In the genomic region with DNA sequence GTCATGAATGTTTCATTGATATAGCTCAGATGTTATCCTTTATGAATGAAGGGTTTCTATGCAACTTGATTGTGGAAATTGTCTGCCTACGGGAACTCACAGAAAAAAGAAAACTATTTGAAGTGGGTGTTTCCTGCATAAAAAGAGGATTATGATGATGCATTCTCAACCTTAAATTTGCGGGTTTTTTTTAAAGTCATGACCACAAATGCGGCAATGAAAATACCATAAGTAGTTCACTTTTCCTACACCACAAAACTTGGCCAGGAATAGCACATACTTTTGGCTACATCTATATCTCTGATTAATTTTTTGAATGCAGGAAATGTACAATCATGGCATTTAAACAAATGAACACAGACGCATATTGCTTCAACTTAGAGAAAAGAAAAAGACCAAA, we compare ENCODE assay signal across 19 cellular contexts.
DNase-seq lines count a peak whose midpoint lies in the region; TF ChIP-seq lines count a peak whose summit lies in the region.
"Had no signal": no experiment of that assay in that cellular context is flagged by ENCODE, and none has a peak within 500 bp of the region (broad histone marks: within the 10 kb centered on the region; RNA-seq: fewer than 3 reads in every experiment).

No MANE protein-coding gene starts in this region.

- no peaks in the 10 kb centered on the region for H4K20me1 ChIP-seq in fibroblast of lung (ENCODE audit: control insufficient read depth, extremely low read depth, insufficient read depth, low read length)
- H4K20me1 ChIP-seq: BLaER1 had no signal

- POLR2A ChIA-PET in A673 (lab: Charles Lee; ENCODE audit: low non-redundant PET): no interaction called here

- no peak overlapping the region for H3K4me2 ChIP-seq in fibroblast of lung (ENCODE audit: extremely low read depth, insufficient read depth, low read length)
- H3K4me2 ChIP-seq: BLaER1 had no signal

- H3K4me3 ChIP-seq in A673 (ENCODE audit: low read depth, low read length, poor library complexity, severe bottlenecking) (no peak overlapping the region), adipocyte (ENCODE audit: low read length) (no peak overlapping the region), fibroblast of lung (replicated peaks in 1 of 4; ENCODE audit: control extremely low read depth in 1 of 4, insufficient read depth in 1 of 4, low read depth in 3 of 4, low read length in 4 of 4) (no peak overlapping the region)
- H3K4me3 ChIP-seq: BLaER1, SJSA1 had no signal

- TF ChIP-seq CTCF in A673 (conservative IDR thresholded peaks at IDR 0.05; ENCODE audit: low read depth, low read length) (no peak), fibroblast of lung (conservative IDR thresholded peaks at IDR 0.05 in 1 of 2, IDR thresholded peaks at IDR 0.05 in 1 of 2; ENCODE audit: low read depth in 1 of 2, low read length in 2 of 2) (no peak)

- H3K9ac ChIP-seq in adipocyte (ENCODE audit: low read length) (no peak overlapping the region), fibroblast of lung (ENCODE audit: insufficient read depth, low read length) (no peak overlapping the region)
- H3K9ac ChIP-seq: BLaER1 had no signal

- H3K4me1 ChIP-seq in A673 (ENCODE audit: insufficient read depth, low read length, poor library complexity, severe bottlenecking) (no peaks in the 10 kb centered on the region), adipocyte (ENCODE audit: control insufficient read depth, insufficient read depth, low read length) (no peaks in the 10 kb centered on the region), fibroblast of lung (ENCODE audit: control insufficient read depth, extremely low read depth, insufficient read depth, low read length) (no peaks in the 10 kb centered on the region)
- H3K4me1 ChIP-seq: BLaER1, SJSA1 had no signal

- H3K27ac ChIP-seq in A673 (ENCODE audit: low read depth, low read length, poor library complexity, severe bottlenecking) (no peak overlapping the region), fibroblast of lung (ENCODE audit: insufficient read depth, low read length) (no peak overlapping the region)
- H3K27ac ChIP-seq: 22Rv1, BLaER1, SJSA1 had no signal

- H3K79me2 ChIP-seq in fibroblast of lung (ENCODE audit: control insufficient read depth, insufficient read depth, low read length): no peaks in the 10 kb centered on the region

- BruUV-seq in A673 (replicated peaks; lab: Mats Ljungman, UMichigan): no TSS peak

- DNase-seq in A673 (ENCODE audit: low spot score) (peak; percentile 6), MV-4-11 (lab: John Stamatoyannopoulos, UW) (peak; percentile 38), adipocyte (ENCODE audit: low read depth) (peak; percentile 54), fibroblast of lung (ENCODE audit: low read depth in 2 of 2) (peak; percentile 6 to 61), retina (no peak), OCI-M1 (lab: John Stamatoyannopoulos, UW) (no peak), activated gamma-delta T cell (lab: John Stamatoyannopoulos, UW) (no peak)
- DNase-seq in activated effector memory CD4-positive, alpha-beta T cell treated with Interleukin-2 at 50 U/mL for 16 hours: no peak
- DNase-seq: Calu3; CD4-positive, alpha-beta memory T cell; EL; H7; KG1; NCI-H1417 treated with DMSO at 0.1 percent for 48 hours; NCI-H1930; NCI-H526 had no signal

- no peak overlapping the region for H2AFZ ChIP-seq in fibroblast of lung (ENCODE audit: low read length)

- intact Hi-C loops in A673 (cut with micrococcal nuclease; ENCODE audit: unreplicated experiment): no loop called here

- H3K36me3 ChIP-seq in A673 (ENCODE audit: insufficient read depth, low read length, poor library complexity, severe bottlenecking) (no peaks in the 10 kb centered on the region), adipocyte (ENCODE audit: control insufficient read depth, insufficient read depth, low read length, severe bottlenecking) (no peaks in the 10 kb centered on the region), fibroblast of lung (ENCODE audit: control insufficient read depth, insufficient read depth, low read length) (no peaks in the 10 kb centered on the region)
- H3K36me3 ChIP-seq: BLaER1, SJSA1 had no signal

- CTCF ChIA-PET in A673 (lab: Charles Lee): no interaction called here

- H3K9me3 ChIP-seq in A673 (ENCODE audit: low read depth, low read length, poor library complexity, severe bottlenecking) (no peaks in the 10 kb centered on the region), adipocyte (ENCODE audit: control insufficient read depth, low read length) (no peaks in the 10 kb centered on the region), fibroblast of lung (ENCODE audit: control insufficient read depth, insufficient read depth, low read depth, low read length) (no peaks in the 10 kb centered on the region)
- H3K9me3 ChIP-seq: BLaER1 had no signal

- H3K27me3 ChIP-seq in A673 (replicated peaks; ENCODE audit: insufficient read depth, low read depth, low read length, poor library complexity) (no peaks in the 10 kb centered on the region), adipocyte (replicated peaks; ENCODE audit: control insufficient read depth, insufficient read depth, low read length) (no peaks in the 10 kb centered on the region), fibroblast of lung (ENCODE audit: control insufficient read depth, insufficient read depth, low read length) (no peaks in the 10 kb centered on the region)
- H3K27me3 ChIP-seq: BLaER1, SJSA1 had no signal

Comparison
In these comparisons a context has a peak if more than half of its experiments do, and no peak if none do; other contexts are left out.
1. DNase-seq: peak in A673 (single experiment), MV-4-11 (single experiment), adipocyte (single experiment) and fibroblast of lung (2 of 2); none in retina (single experiment), OCI-M1 (single experiment), activated effector memory CD4-positive, alpha-beta T cell treated with Interleukin-2 at 50 U/mL for 16 hours (single experiment) and activated gamma-delta T cell (single experiment).